ENCODE assay signal across 8 cellular contexts in the genomic region with DNA sequence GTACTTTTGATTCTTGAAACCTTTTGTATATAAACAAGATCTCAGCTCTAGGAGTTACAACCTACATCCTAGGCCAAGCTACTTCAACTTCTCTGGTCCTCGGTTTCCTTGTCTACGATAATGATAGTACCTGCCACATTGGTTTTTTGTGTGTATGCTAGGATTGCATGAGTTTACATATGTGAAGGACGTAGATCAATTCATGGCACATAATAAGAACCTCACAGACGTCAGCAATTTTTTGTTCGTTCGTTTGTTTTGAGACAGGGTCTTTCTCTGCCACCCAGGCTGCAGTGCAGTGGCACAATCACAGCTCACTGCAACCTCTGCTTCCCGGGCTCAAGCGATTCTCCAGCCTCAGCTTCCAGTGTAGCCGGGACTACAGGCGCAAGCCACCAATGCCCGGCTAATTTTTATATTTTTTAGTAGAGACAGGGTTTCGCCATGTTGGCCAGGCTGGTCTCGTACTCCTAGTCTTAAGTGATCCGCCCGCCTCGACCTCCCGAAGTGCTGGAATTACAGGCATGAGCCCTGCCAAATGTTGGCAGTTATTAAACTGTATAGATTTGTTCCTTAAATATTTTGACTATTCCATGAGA. TPM values are rescaled to one million over a fixed set of nuclear protein-coding genes. Genes with fewer than 3 reads are reported as not detected.
A peak's percentile ranks its signal among the peaks of the same experiment; 100 is the strongest.
DNase-seq lines count a peak whose midpoint lies in the region; ATAC-seq and TF ChIP-seq lines count a peak whose summit lies in the region.

No MANE protein-coding gene starts in this region.

- TF ChIP-seq RAD21 in neural cell (conservative IDR thresholded peaks at IDR 0.05), result no peak

- H3K4me3 ChIP-seq in NT2/D1 (ENCODE audit: insufficient read length, low read depth) (peak overlapping the region; percentile 94), neural cell (ENCODE audit: low read length) (peak overlapping the region; percentile 86)
- peak overlapping the region; percentile 95 for H3K4me3 ChIP-seq in effector memory CD4-positive, alpha-beta T cell (ENCODE audit: insufficient read depth, low read depth, low read length, poor library complexity, severe bottlenecking)

- ATAC-seq in HG02981 (IDR thresholded peaks at IDR 0.05; ENCODE audit: unreplicated experiment) (no peak), HG03354 (IDR thresholded peaks at IDR 0.05; ENCODE audit: poor library complexity, severe bottlenecking, unreplicated experiment) (no peak)

- no peak for TF ChIP-seq EP300 in neural cell (conservative IDR thresholded peaks at IDR 0.05; ENCODE audit: poor library complexity, severe bottlenecking)

- peaks cover 35% of the 10 kb centered on the region for H3K79me2 ChIP-seq in neural cell (replicated peaks; ENCODE audit: insufficient read depth, low read length)

- H3K9ac ChIP-seq in ES-I3 (ENCODE audit: low read depth, low read length) (peak overlapping the region; percentile 99), NT2/D1 (ENCODE audit: insufficient read length, low read depth) (peak overlapping the region; percentile 95), neural cell (ENCODE audit: low read length) (peak overlapping the region; percentile 95)

- H3F3A ChIP-seq in neural cell (ENCODE audit: insufficient read depth, low read length, poor library complexity, severe bottlenecking), result no peaks in the 10 kb centered on the region

- peak overlapping the region; percentile 95 for H2AFZ ChIP-seq in neural cell (ENCODE audit: low read depth, low read length)

- H4K20me1 ChIP-seq in neural cell (ENCODE audit: insufficient read depth), result no peaks in the 10 kb centered on the region

- H3K4me2 ChIP-seq in neural cell (ENCODE audit: low read length), result peak overlapping the region; percentile 78

- no peaks in the 10 kb centered on the region for H3K9me2 ChIP-seq in neural cell (ENCODE audit: insufficient read depth, low read length)

- DNase-seq in NT2/D1 (ENCODE audit: low read depth, low spot score) (no peak), DMS 273 treated with DMSO at 0.1 percent for 48 hours (lab: John Stamatoyannopoulos, UW) (no peak), NCI-H1105 (lab: John Stamatoyannopoulos, UW) (no peak)
- DNase-seq in effector memory CD4-positive, alpha-beta T cell, result no peak

- H3K4me1 ChIP-seq in ES-I3 (ENCODE audit: insufficient read depth, low read length), result peaks cover 7% of the 10 kb centered on the region; the same call in 1 of the 2 replicates
- H3K4me1 ChIP-seq in NT2/D1 (ENCODE audit: insufficient read depth, insufficient read length), result no peaks in the 10 kb centered on the region
- no peaks in the 10 kb centered on the region for H3K4me1 ChIP-seq in effector memory CD4-positive, alpha-beta T cell (ENCODE audit: control insufficient read depth, insufficient read depth, low read length, poor library complexity, severe bottlenecking)

- no peak for TF ChIP-seq CTCF in neural cell (IDR thresholded peaks at IDR 0.05; ENCODE audit: poor library complexity, severe bottlenecking)

- peak overlapping the region; percentile 90 for H3K27ac ChIP-seq in effector memory CD4-positive, alpha-beta T cell (ENCODE audit: insufficient read depth, low read length, poor library complexity, severe bottlenecking)
- H3K27ac ChIP-seq in neural cell (ENCODE audit: low read length), result peak overlapping the region; percentile 89

- no peaks in the 10 kb centered on the region for H3K27me3 ChIP-seq in NT2/D1 (ENCODE audit: insufficient read depth, insufficient read length)
- no peaks in the 10 kb centered on the region for H3K27me3 ChIP-seq in effector memory CD4-positive, alpha-beta T cell (replicated peaks; ENCODE audit: control insufficient read depth, insufficient read depth, low read length, poor library complexity, severe bottlenecking)
- H3K27me3 ChIP-seq in neural cell (ENCODE audit: insufficient read depth, low read depth, low read length), result no peaks in the 10 kb centered on the region

- no peaks in the 10 kb centered on the region for H3K9me3 ChIP-seq in ES-I3 (ENCODE audit: control insufficient read depth, insufficient read depth, low read length)
- no peaks in the 10 kb centered on the region for H3K9me3 ChIP-seq in NT2/D1 (ENCODE audit: insufficient read depth, low read length)
- H3K9me3 ChIP-seq in effector memory CD4-positive, alpha-beta T cell (ENCODE audit: control insufficient read depth, low read length), result no peaks in the 10 kb centered on the region
- H3K9me3 ChIP-seq in neural cell (ENCODE audit: low read length), result no peaks in the 10 kb centered on the region

- H3K36me3 ChIP-seq in ES-I3 (ENCODE audit: insufficient read depth, low read length), result no peaks in the 10 kb centered on the region
- peaks cover 19% of the 10 kb centered on the region for H3K36me3 ChIP-seq in NT2/D1 (ENCODE audit: insufficient read depth, insufficient read length, low read length)
- H3K36me3 ChIP-seq in effector memory CD4-positive, alpha-beta T cell (ENCODE audit: control insufficient read depth, insufficient read depth, low read length), result no peaks in the 10 kb centered on the region
- H3K36me3 ChIP-seq in neural cell (ENCODE audit: insufficient read depth, low read length), result no peaks in the 10 kb centered on the region

TF ChIP-seq in neural cell, 6 proteins besides CTCF, POLR2A, EP300 and RAD21:
- no peak for TF ChIP-seq EZH2 (IDR thresholded peaks at IDR 0.05; ENCODE audit: borderline replicate concordance, insufficient read depth, low read length, poor library complexity, severe bottlenecking)
- no peak for TF ChIP-seq SMC3 (conservative IDR thresholded peaks at IDR 0.05; ENCODE audit: poor library complexity)
- TF ChIP-seq TAF1 (IDR thresholded peaks at IDR 0.05; ENCODE audit: low read depth), result no peak
- TF ChIP-seq, protein P1, sequence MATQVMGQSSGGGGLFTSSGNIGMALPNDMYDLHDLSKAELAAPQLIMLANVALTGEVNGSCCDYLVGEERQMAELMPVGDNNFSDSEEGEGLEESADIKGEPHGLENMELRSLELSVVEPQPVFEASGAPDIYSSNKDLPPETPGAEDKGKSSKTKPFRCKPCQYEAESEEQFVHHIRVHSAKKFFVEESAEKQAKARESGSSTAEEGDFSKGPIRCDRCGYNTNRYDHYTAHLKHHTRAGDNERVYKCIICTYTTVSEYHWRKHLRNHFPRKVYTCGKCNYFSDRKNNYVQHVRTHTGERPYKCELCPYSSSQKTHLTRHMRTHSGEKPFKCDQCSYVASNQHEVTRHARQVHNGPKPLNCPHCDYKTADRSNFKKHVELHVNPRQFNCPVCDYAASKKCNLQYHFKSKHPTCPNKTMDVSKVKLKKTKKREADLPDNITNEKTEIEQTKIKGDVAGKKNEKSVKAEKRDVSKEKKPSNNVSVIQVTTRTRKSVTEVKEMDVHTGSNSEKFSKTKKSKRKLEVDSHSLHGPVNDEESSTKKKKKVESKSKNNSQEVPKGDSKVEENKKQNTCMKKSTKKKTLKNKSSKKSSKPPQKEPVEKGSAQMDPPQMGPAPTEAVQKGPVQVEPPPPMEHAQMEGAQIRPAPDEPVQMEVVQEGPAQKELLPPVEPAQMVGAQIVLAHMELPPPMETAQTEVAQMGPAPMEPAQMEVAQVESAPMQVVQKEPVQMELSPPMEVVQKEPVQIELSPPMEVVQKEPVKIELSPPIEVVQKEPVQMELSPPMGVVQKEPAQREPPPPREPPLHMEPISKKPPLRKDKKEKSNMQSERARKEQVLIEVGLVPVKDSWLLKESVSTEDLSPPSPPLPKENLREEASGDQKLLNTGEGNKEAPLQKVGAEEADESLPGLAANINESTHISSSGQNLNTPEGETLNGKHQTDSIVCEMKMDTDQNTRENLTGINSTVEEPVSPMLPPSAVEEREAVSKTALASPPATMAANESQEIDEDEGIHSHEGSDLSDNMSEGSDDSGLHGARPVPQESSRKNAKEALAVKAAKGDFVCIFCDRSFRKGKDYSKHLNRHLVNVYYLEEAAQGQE (IDR thresholded peaks at IDR 0.05; ENCODE audit: borderline replicate concordance), result no peak

RNA-seq across cellular contexts. Expression of a gene that starts 0.7 kb away (rescaled TPM):
- 56.2 and 56.3 TPM in 2 replicates for polyA plus RNA-seq in neural cell
- 148 and 160 TPM in 2 replicates for polyA minus RNA-seq in neural cell
